16 cellular contexts compared by ENCODE assay signal in genomic region chr12:111441107-111441928, GRCh38. TPM values are rescaled to one million over a fixed set of nuclear protein-coding genes. Genes with fewer than 3 reads are reported as not detected.
DNase-seq lines count a peak whose midpoint lies in the region; ATAC-seq and TF ChIP-seq lines count a peak whose summit lies in the region.
"Had no signal": no experiment of that assay in that cellular context is flagged by ENCODE, and none has a peak within 500 bp of the region (broad histone marks: within the 10 kb centered on the region; RNA-seq: fewer than 3 reads in every experiment).

No MANE protein-coding gene starts in this region.

- H3K9me3 ChIP-seq in IMR-90 (ENCODE audit: control insufficient read depth, insufficient read depth, low read length): no peaks in the 10 kb centered on the region
- H3K9me3 ChIP-seq: Peyer's patch had no signal

- H3K27me3 ChIP-seq in IMR-90 (ENCODE audit: control insufficient read depth, insufficient read depth, low read length) (no peaks in the 10 kb centered on the region), dorsolateral prefrontal cortex (no peaks in the 10 kb centered on the region)
- H3K27me3 ChIP-seq: cardiac muscle cell, Peyer's patch had no signal

- no peak overlapping the region for H4K91ac ChIP-seq in IMR-90 (ENCODE audit: insufficient read depth, low read depth, low read length)

- H4K8ac ChIP-seq in IMR-90 (ENCODE audit: low read depth in 2 of 2, low read length in 2 of 2): no peak overlapping the region

- peaks cover 84% of the 10 kb centered on the region for H4K20me1 ChIP-seq in IMR-90 (ENCODE audit: insufficient read depth, low read length)

- no peak for TF ChIP-seq RAD21 in IMR-90 (IDR thresholded peaks at IDR 0.05; ENCODE audit: low read length)

- peaks cover 34% of the 10 kb centered on the region for H3K9me1 ChIP-seq in IMR-90 (ENCODE audit: insufficient read depth, low read length)

- H3K56ac ChIP-seq in IMR-90 (ENCODE audit: extremely low read depth, insufficient read depth, low read length): no peak overlapping the region

- peak overlapping the region; percentile 20; the same call in 1 of the 2 replicates for H3K23ac ChIP-seq in IMR-90 (ENCODE audit: low read depth, low read length)

- H2AK5ac ChIP-seq in IMR-90 (ENCODE audit: low read depth, low read length): no peak overlapping the region

- POLR2A ChIA-PET in activated CD4-positive, alpha-beta T cell treated with anti-CD3 and anti-CD28 coated beads for 36 hours (lab: Charles Lee): interaction anchor here (0.6 to 0.7 kb wide), 3 partner anchors 11 to 554 kb away, joined by 4 to 13 read pairs (median 7); no protein-coding TSS in a partner anchor
- POLR2A ChIA-PET in IMR-90 (lab: Charles Lee; ENCODE audit: unreplicated experiment): no interaction called here

- in situ Hi-C loops in IMR-90 (cut with MboI; ENCODE audit: low sequenced_read_pairs): no loop called here

- dilution Hi-C loops in IMR-90 (cut with HindIII; ENCODE audit: low sequenced_read_pairs, unreplicated experiment): no loop called here

- no peak for TF ChIP-seq POLR2A in IMR-90 (IDR thresholded peaks at IDR 0.05; ENCODE audit: low read depth, low read length)

- H3K4me1 Mint-ChIP-seq in activated CD4-positive, alpha-beta T cell treated with anti-CD3 and anti-CD28 coated beads for 36 hours: peaks cover 87% of the 10 kb centered on the region

- no peak for TF ChIP-seq CTCF in IMR-90 (conservative IDR thresholded peaks at IDR 0.05; ENCODE audit: low read depth, low read length)
- no peak for TF ChIP-seq CTCF in dorsolateral prefrontal cortex (IDR thresholded peaks at IDR 0.05 in 54 of 56, conservative IDR thresholded peaks at IDR 0.05 in 2 of 56; ENCODE audit: low read depth in 1 of 56, partially characterized antibody in 56 of 56)

- H3K79me1 ChIP-seq in IMR-90 (ENCODE audit: low read depth in 1 of 2, low read length in 2 of 2): peaks cover 19 to 94% of the 10 kb centered on the region in 2 experiments; a peak in 3 of 4 replicates

- H2BK20ac ChIP-seq in IMR-90 (ENCODE audit: low read depth, low read length): no peak overlapping the region

- intact Hi-C loops in activated CD4-positive, alpha-beta T cell treated with anti-CD3 and anti-CD28 coated beads for 36 hours (cut with DNase I, micrococcal nuclease): no loop called here
- intact Hi-C loops in IMR-90 (cut with micrococcal nuclease): no loop called here
- intact Hi-C loops in dorsolateral prefrontal cortex (cut with DNase I): no loop called here
- intact Hi-C loops in sciatic nerve (cut with DNase I): no loop called here

- no peak overlapping the region for H3K4ac ChIP-seq in IMR-90 (ENCODE audit: low read depth, low read length)

- no peak overlapping the region for H2BK15ac ChIP-seq in IMR-90 (ENCODE audit: low read depth, low read length)

- H3K27ac ChIP-seq in IMR-90 (ENCODE audit: insufficient read depth, low read length) (no peak overlapping the region), dorsolateral prefrontal cortex (peak overlapping the region in 37 of 59 donors; percentile 1 to 86 (median 67))
- H3K27ac ChIP-seq: cardiac muscle cell had no signal

- no peak overlapping the region for H3K4me3 ChIP-seq in IMR-90 (ENCODE audit: insufficient read depth, low read depth, low read length)
- H3K4me3 ChIP-seq in dorsolateral prefrontal cortex: no peak overlapping the region
- H3K4me3 ChIP-seq: cardiac muscle cell, Peyer's patch had no signal

- peaks cover 36% of the 10 kb centered on the region for H3K36me3 ChIP-seq in IMR-90 (ENCODE audit: control insufficient read depth, insufficient read depth, low read length)

- H3K9me3 Mint-ChIP-seq in activated CD4-positive, alpha-beta T cell treated with anti-CD3 and anti-CD28 coated beads for 36 hours (ENCODE audit: low read depth): no peaks in the 10 kb centered on the region
- H3K9me3 Mint-ChIP-seq: neural crest cell had no signal

- DNase-seq in activated CD4-positive, alpha-beta T cell treated with anti-CD3 and anti-CD28 coated beads for 36 hours: peak; percentile 1
- no peak for DNase-seq in activated CD4-positive, alpha-beta T cell treated with anti-CD3 and anti-CD28 coated beads for 4 hours
- DNase-seq in IMR-90 (no peak), dorsolateral prefrontal cortex (peak in 2 of 10 donors; percentile 12), sciatic nerve (ENCODE audit: low spot score) (peak; percentile 22), midbrain (lab: John Stamatoyannopoulos, UW) (no peak)
- DNase-seq: 8988T; activated CD4-positive, alpha-beta T cell treated with anti-CD3 and anti-CD28 coated beads, Interleukin-2, amount 50 U/mL, for 4 hours; NCI-H1694; NCI-H524 treated with DMSO at 0.1 percent for 48 hours; stimulated activated naive CD8-positive, alpha-beta T cell treated with anti-CD3 and anti-CD28 coated beads, Interleukin-15, Interleukin-2, amounts not matched to agents 100 U/mL and 50 U/mL, for 24 hours had no signal

- ATAC-seq in activated CD4-positive, alpha-beta T cell treated with anti-CD3 and anti-CD28 coated beads for 36 hours: no peak
- ATAC-seq in IMR-90 (ENCODE audit: low read depth): no peak
- ATAC-seq in sciatic nerve: no peak
- no peak for ATAC-seq in HG02973 (IDR thresholded peaks at IDR 0.05; ENCODE audit: unreplicated experiment)
- no peak for ATAC-seq in HG03565 (IDR thresholded peaks at IDR 0.05; ENCODE audit: unreplicated experiment)
- ATAC-seq: stimulated activated naive CD8-positive, alpha-beta T cell treated with anti-CD3 and anti-CD28 coated beads, Interleukin-15, Interleukin-2, amounts not matched to agents 100 U/mL and 50 U/mL, for 24 hours had no signal

- no peaks in the 10 kb centered on the region for H3K27me3 Mint-ChIP-seq in activated CD4-positive, alpha-beta T cell treated with anti-CD3 and anti-CD28 coated beads for 36 hours

- no CpG with 5 or more reads among the region's 7 CpGs for WGBS in IMR-90 (ENCODE audit: extremely low coverage in 2 of 2, insufficient read length in 1 of 2), 2 experiments

- H3K18ac ChIP-seq in IMR-90 (ENCODE audit: low read depth, low read length): no peak overlapping the region

- no peak overlapping the region for H3K4me2 ChIP-seq in IMR-90 (ENCODE audit: low read depth, low read length)

- H3K14ac ChIP-seq in IMR-90 (replicated peaks; ENCODE audit: low read depth, low read length): no peak overlapping the region

- H2AK9ac ChIP-seq in IMR-90 (replicated peaks; ENCODE audit: low read depth, low read length, poor library complexity): no peak overlapping the region

- no TSS peak for BruUV-seq in IMR-90 (replicated peaks; lab: Mats Ljungman, UMichigan)

- H3K4me3 Mint-ChIP-seq in activated CD4-positive, alpha-beta T cell treated with anti-CD3 and anti-CD28 coated beads for 36 hours: no peak overlapping the region

- no peak overlapping the region for H4K5ac ChIP-seq in IMR-90 (ENCODE audit: low read depth, low read length)

- H3K27ac Mint-ChIP-seq in activated CD4-positive, alpha-beta T cell treated with anti-CD3 and anti-CD28 coated beads for 36 hours: peak overlapping the region; percentile 51

- no peak overlapping the region for H3K9ac ChIP-seq in IMR-90 (ENCODE audit: low read depth, low read length)

- H3K4me1 ChIP-seq in IMR-90 (ENCODE audit: control insufficient read depth, insufficient read depth, low read length): peaks cover 25% of the 10 kb centered on the region

- H3K36me3 Mint-ChIP-seq in activated CD4-positive, alpha-beta T cell treated with anti-CD3 and anti-CD28 coated beads for 36 hours (ENCODE audit: low read depth): peaks cover 27% of the 10 kb centered on the region

- no peak overlapping the region for H2BK120ac ChIP-seq in IMR-90 (ENCODE audit: low read depth, low read length)

- CTCF ChIA-PET in activated CD4-positive, alpha-beta T cell treated with anti-CD3 and anti-CD28 coated beads for 36 hours (lab: Charles Lee): interaction anchor here (0.9 to 24.4 kb wide), 3 partner anchors 11 to 39 kb away, joined by 3 to 890 read pairs (median 7); partner anchors contain the start of gene SH2B3
- CTCF ChIA-PET in IMR-90 (lab: Yijun Ruan, JAX): no interaction called here

- H2BK5ac ChIP-seq in IMR-90 (ENCODE audit: low read depth, low read length, poor library complexity, severe bottlenecking): no peak overlapping the region

- no peak overlapping the region for H2AFZ ChIP-seq in IMR-90 (replicated peaks; ENCODE audit: low read length, poor library complexity)

TF ChIP-seq in IMR-90, 13 proteins besides CTCF, POLR2A, EP300 and RAD21 (continues in another document):
- TF ChIP-seq MXI1 (IDR thresholded peaks at IDR 0.05; ENCODE audit: borderline replicate concordance, low read depth, low read length): no peak
- TF ChIP-seq USF2 (IDR thresholded peaks at IDR 0.05; ENCODE audit: low read depth, low read length): no peak
- TF ChIP-seq ELK1 (IDR thresholded peaks at IDR 0.05; ENCODE audit: borderline replicate concordance, low read depth, low read length): no peak
- TF ChIP-seq MAZ (IDR thresholded peaks at IDR 0.05; ENCODE audit: borderline replicate concordance, low read depth, low read length): no peak
- no peak for TF ChIP-seq RCOR1 (IDR thresholded peaks at IDR 0.05; ENCODE audit: insufficient replicate concordance, low read length)
- TF ChIP-seq SMC3 (IDR thresholded peaks at IDR 0.05; ENCODE audit: low read depth, low read length): no peak
- no peak for TF ChIP-seq BHLHE40 (IDR thresholded peaks at IDR 0.05; ENCODE audit: low read depth, low read length)
- TF ChIP-seq RFX5 (IDR thresholded peaks at IDR 0.05; ENCODE audit: low read depth, low read length): no peak

RNA-seq across cellular contexts. Expression of gene SH2B3, which starts 35.6 kb away (rescaled TPM):
- 10 to 100 TPM; 29.2 to 32.7 TPM for total RNA-seq in activated CD4-positive, alpha-beta T cell treated with anti-CD3 and anti-CD28 coated beads for 36 hours
- total RNA-seq in IMR-90 (2012; rRNA removed): 9.2 and 9.3 TPM in 2 replicates
- polyA plus RNA-seq in IMR-90 (2012; rRNA removed): 20.2 and 20.9 TPM in 2 replicates
- 10.1 and 19.4 TPM in 2 replicates for polyA plus RNA-seq in IMR-90 (2012; cell fraction: cytosol; rRNA removed)
- polyA plus RNA-seq in IMR-90 (2012; cell fraction: nucleus; rRNA removed; ENCODE audit: low replicate concordance): 21.8 and 24.3 TPM in 2 replicates
- 10 to 100 TPM in 116 of 120 experiments, 1 to 10 TPM in 4; 8.5 to 28.7 (median 14.8) TPM for total RNA-seq in dorsolateral prefrontal cortex
- total RNA-seq in sciatic nerve: 27.5 TPM

Comparison
In these comparisons a context has a peak if more than half of its experiments do, and no peak if none do; other contexts are left out.
1. DNase-seq: peak in activated CD4-positive, alpha-beta T cell treated with anti-CD3 and anti-CD28 coated beads for 36 hours (single experiment) and sciatic nerve (single experiment); none in activated CD4-positive, alpha-beta T cell treated with anti-CD3 and anti-CD28 coated beads for 4 hours (0 of 2), IMR-90 (single experiment) and midbrain (single experiment).